10 cellular contexts compared by ENCODE assay signal in the genomic region with DNA sequence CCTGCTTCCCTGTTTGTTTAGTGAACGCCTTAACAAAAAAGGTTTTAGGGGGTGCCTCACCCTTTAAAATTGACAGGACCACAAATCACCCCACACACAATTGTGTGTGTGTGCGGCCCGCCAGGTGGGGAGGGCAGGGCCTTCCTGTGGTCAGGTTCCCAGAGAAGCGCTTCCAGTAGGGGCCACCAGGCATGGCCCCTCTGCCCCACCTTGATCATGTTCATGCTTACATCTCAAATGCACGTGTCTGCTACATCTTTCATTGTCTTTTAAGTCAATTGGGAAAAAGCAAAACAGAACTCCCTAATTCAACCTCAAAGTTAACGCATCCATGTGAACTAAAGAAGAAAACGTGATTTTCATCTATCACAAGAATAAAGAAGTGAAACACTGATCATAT.
DNase-seq lines count a peak whose midpoint lies in the region; ATAC-seq lines count a peak whose summit lies in the region.
"Had no signal": no experiment of that assay in that cellular context is flagged by ENCODE, and none has a peak within 500 bp of the region (broad histone marks: within the 10 kb centered on the region; RNA-seq: fewer than 3 reads in every experiment).

No MANE protein-coding gene starts in this region.

- ATAC-seq in GM18502 (IDR thresholded peaks at IDR 0.05; ENCODE audit: poor library complexity, unreplicated experiment) (peak; percentile 36), GM19463 (IDR thresholded peaks at IDR 0.05; ENCODE audit: unreplicated experiment) (peak; percentile 33), HG03159 (IDR thresholded peaks at IDR 0.05; ENCODE audit: unreplicated experiment) (peak; percentile 21)
- ATAC-seq in activated naive CD8-positive, alpha-beta T cell treated with anti-CD3 and anti-CD28 coated beads, Interleukin-2, amount 10 ng/mL, durations not matched to agents 7 days and 5 days (ENCODE audit: low read depth) = no peak

- peak overlapping the region; percentile 95 for H3K27ac Mint-ChIP-seq in activated naive CD8-positive, alpha-beta T cell treated with anti-CD3 and anti-CD28 coated beads, Interleukin-2, amount 10 ng/mL, durations not matched to agents 7 days and 5 days

- DNase-seq in activated naive CD8-positive, alpha-beta T cell treated with anti-CD3 and anti-CD28 coated beads, Interleukin-2, amount 10 ng/mL, durations not matched to agents 7 days and 5 days = no peak
- DNase-seq in NCI-H2107 (lab: John Stamatoyannopoulos, UW) (no peak), EL (no peak), iPS-NIHi11 (ENCODE audit: low spot score) (no peak), NCI-H187 (lab: John Stamatoyannopoulos, UW) (no peak)
- DNase-seq: DMS79 treated with DMSO at 0.1 percent for 48 hours, GM23248 had no signal

- POLR2A ChIA-PET in activated naive CD8-positive, alpha-beta T cell treated with anti-CD3 and anti-CD28 coated beads, Interleukin-2, amount 10 ng/mL, durations not matched to agents 7 days and 5 days (lab: Charles Lee) = no interaction called here

- H3K9me3 Mint-ChIP-seq in activated naive CD8-positive, alpha-beta T cell treated with anti-CD3 and anti-CD28 coated beads, Interleukin-2, amount 10 ng/mL, durations not matched to agents 7 days and 5 days = peaks cover 2% of the 10 kb centered on the region

- H3K4me1 Mint-ChIP-seq in activated naive CD8-positive, alpha-beta T cell treated with anti-CD3 and anti-CD28 coated beads, Interleukin-2, amount 10 ng/mL, durations not matched to agents 7 days and 5 days = peaks cover 28% of the 10 kb centered on the region

- peaks cover 8% of the 10 kb centered on the region for H3K36me3 Mint-ChIP-seq in activated naive CD8-positive, alpha-beta T cell treated with anti-CD3 and anti-CD28 coated beads, Interleukin-2, amount 10 ng/mL, durations not matched to agents 7 days and 5 days

- peak overlapping the region; percentile 28 for H3K4me3 Mint-ChIP-seq in activated naive CD8-positive, alpha-beta T cell treated with anti-CD3 and anti-CD28 coated beads, Interleukin-2, amount 10 ng/mL, durations not matched to agents 7 days and 5 days

- peaks cover 9% of the 10 kb centered on the region for H3K27me3 Mint-ChIP-seq in activated naive CD8-positive, alpha-beta T cell treated with anti-CD3 and anti-CD28 coated beads, Interleukin-2, amount 10 ng/mL, durations not matched to agents 7 days and 5 days
